21 cellular contexts compared by ENCODE assay signal in genomic region chr16:58414938-58415451, GRCh38. TPM values are rescaled to one million over a fixed set of nuclear protein-coding genes. Genes with fewer than 3 reads are reported as not detected.
DNase-seq lines count a peak whose midpoint lies in the region; ATAC-seq, FAIRE-seq and TF ChIP-seq lines count a peak whose summit lies in the region.
"Had no signal": no experiment of that assay in that cellular context is flagged by ENCODE, and none has a peak within 500 bp of the region (broad histone marks: within the 10 kb centered on the region; RNA-seq: fewer than 3 reads in every experiment).

No MANE protein-coding gene starts in this region.

- in situ Hi-C loops in astrocyte of the cerebellum (cut with HindIII; ENCODE audit: low sequenced_read_pairs), result no loop called here

- no peak for TF ChIP-seq CTCF in astrocyte of the cerebellum (IDR thresholded peaks at IDR 0.05; ENCODE audit: low read depth, low read length, missing control alignments)
- no peak for TF ChIP-seq CTCF in right atrium auricular region (IDR thresholded peaks at IDR 0.05)
- TF ChIP-seq CTCF in esophagus muscularis mucosa (IDR thresholded peaks at IDR 0.05), result no peak

- no peak for ATAC-seq in GM18517 (IDR thresholded peaks at IDR 0.05; ENCODE audit: unreplicated experiment)
- ATAC-seq: Panc1 had no signal

- H3K4me3 ChIP-seq in astrocyte of the cerebellum (ENCODE audit: low read depth, low read length) (no peak overlapping the region), right atrium auricular region (no peak overlapping the region), esophagus muscularis mucosa (no peak overlapping the region)

- no peak for TF ChIP-seq EP300 in esophagus muscularis mucosa (IDR thresholded peaks at IDR 0.05)

- H3K4me1 ChIP-seq in right atrium auricular region (peaks cover 0 to 24% of the 10 kb centered on the region in 2 donors), esophagus muscularis mucosa (peaks cover 0 to 3% (median 0%) of the 10 kb centered on the region in 4 donors)

- H3K27ac ChIP-seq in right atrium auricular region, result peak overlapping the region; percentile 84 to 94
- no peak overlapping the region for H3K27ac ChIP-seq in esophagus muscularis mucosa (replicated peaks in 1 of 4)

- FAIRE-seq in HTR-8/SVneo (lab: Jason Lieb, UNC), result no peak
- FAIRE-seq: H1 had no signal

- H3K36me3 ChIP-seq in right atrium auricular region (no peaks in the 10 kb centered on the region), esophagus muscularis mucosa (no peaks in the 10 kb centered on the region)

- TF ChIP-seq POLR2A in esophagus muscularis mucosa (IDR thresholded peaks at IDR 0.05; ENCODE audit: low read depth), result no peak

- intact Hi-C loops in esophagus muscularis mucosa (cut with DNase I), result no loop called here

- H3K27me3 ChIP-seq in right atrium auricular region (no peaks in the 10 kb centered on the region), esophagus muscularis mucosa (peaks cover 0 to 19% (median 0%) of the 10 kb centered on the region in 4 donors)

- H3K9me3 ChIP-seq in right atrium auricular region, result no peaks in the 10 kb centered on the region
- H3K9me3 ChIP-seq in esophagus muscularis mucosa, result no peaks in the 10 kb centered on the region

- WGBS in esophagus muscularis mucosa, result 87% methylated on average over 9 of the region's 9 CpGs

- peak; percentile 11 for DNase-seq in EH (ENCODE audit: low read depth)
- peak; percentile 39 for DNase-seq in astrocyte of the cerebellum (ENCODE audit: low read depth)
- peak; percentile 74 to 77 for DNase-seq in dermis microvascular lymphatic vessel endothelial cell (ENCODE audit: low read depth in 2 of 2)
- DNase-seq in right atrium auricular region (ENCODE audit: low spot score), result no peak
- no peak for DNase-seq in HTR-8/SVneo (ENCODE audit: insufficient read length, low spot score)
- no peak for DNase-seq in esophagus muscularis mucosa (ENCODE audit: extremely low spot score)
- DNase-seq in HuH-7.5 (ENCODE audit: low spot score), result no peak
- DNase-seq: AML-193; CD4-positive, CD25-positive, alpha-beta regulatory T cell; GDM1; HFFc6; KG1; MM.1S; NCI-H1105 treated with DMSO at 0.1 percent for 48 hours; NCI-H187 treated with DMSO at 0.1 percent for 48 hours; NCI-H446 treated with DMSO at 0.1 percent for 48 hours; NCI-H748 treated with DMSO at 0.1 percent for 48 hours; SHP77 had no signal

RNA-seq across cellular contexts. Expression of gene GINS3, which starts 22.7 kb away (rescaled TPM):
- total RNA-seq in dermis microvascular lymphatic vessel endothelial cell, result 8.1 and 11.8 TPM in 2 replicates
- total RNA-seq in right atrium auricular region, result 1 to 10 TPM; 5.8 to 7.1 TPM
- total RNA-seq in esophagus muscularis mucosa, result 1 to 10 TPM; 1.2 to 2.0 (median 1.8) TPM

Comparison
In these comparisons a context has a peak if more than half of its experiments do, and no peak if none do; other contexts are left out.
1. DNase-seq: peak in EH (single experiment), astrocyte of the cerebellum (single experiment) and dermis microvascular lymphatic vessel endothelial cell (2 of 2); none in right atrium auricular region (single experiment), HTR-8/SVneo (single experiment), esophagus muscularis mucosa (single experiment) and HuH-7.5 (single experiment).
2. H3K27ac ChIP-seq: peak in right atrium auricular region (2 of 2); none in esophagus muscularis mucosa (0 of 4).